Comparison of ENCODE assay signal across 19 cellular contexts in the genomic region with DNA sequence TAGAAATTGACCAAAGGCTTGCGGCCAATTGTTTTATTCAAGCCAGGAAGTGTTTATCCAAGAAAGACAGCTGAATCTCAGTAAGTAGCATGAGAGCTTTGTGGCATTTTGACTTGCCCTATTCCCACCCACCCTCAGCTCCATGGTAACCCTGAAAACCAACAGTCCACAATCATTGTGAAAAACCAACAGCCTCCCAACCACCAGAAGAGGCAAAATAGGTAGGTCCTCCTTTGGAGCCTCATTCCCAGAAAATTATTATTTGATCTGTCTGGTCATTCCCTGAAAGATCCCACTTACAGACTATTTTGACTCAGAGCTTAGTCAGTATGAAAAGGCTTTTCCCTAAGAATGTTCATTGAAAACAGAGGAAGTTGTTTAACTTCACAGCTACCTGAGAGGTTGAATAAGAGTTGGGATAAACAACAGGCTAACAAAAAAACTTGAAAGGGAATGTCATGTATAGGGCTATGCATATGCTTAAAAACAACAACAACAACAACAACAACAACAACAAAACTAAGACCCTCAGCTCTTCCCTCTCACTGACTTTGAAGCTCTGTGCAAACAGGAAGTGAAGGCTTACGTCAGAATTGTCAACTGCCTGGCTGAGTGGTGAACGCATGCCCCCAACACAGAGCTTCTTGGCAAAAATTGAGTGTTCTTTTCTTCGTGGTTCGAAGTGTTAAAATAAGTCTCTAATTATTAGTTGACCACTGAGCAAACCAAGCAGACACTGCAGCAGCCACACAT. TPM values are rescaled to one million over a fixed set of nuclear protein-coding genes. Genes with fewer than 3 reads are reported as not detected.
DNase-seq lines count a peak whose midpoint lies in the region; ATAC-seq and TF ChIP-seq lines count a peak whose summit lies in the region.
"Had no signal": no experiment of that assay in that cellular context is flagged by ENCODE, and none has a peak within 500 bp of the region (broad histone marks: within the 10 kb centered on the region; RNA-seq: fewer than 3 reads in every experiment).

No MANE protein-coding gene starts in this region.

- peak overlapping the region; percentile 44 to 56 for H3K27ac Mint-ChIP-seq in natural killer cell
- no peak overlapping the region for H3K27ac Mint-ChIP-seq in natural killer cell treated with Interleukin-12 subunit alpha and Interleukin-12 subunit beta and Interleukin-15 and Interleukin-18, amount 100 ng/mL, for 72 hours
- H3K27ac Mint-ChIP-seq: IgD-negative memory B cell had no signal

- CTCF ChIA-PET in RWPE1 (lab: Yijun Ruan, JAX), result interaction anchor here (0.6 kb wide), 2 partner anchors 104 to 450 kb away, joined by 3 to 4 read pairs; no protein-coding TSS in a partner anchor

- no peaks in the 10 kb centered on the region for H3K27me3 Mint-ChIP-seq in natural killer cell (ENCODE audit: low read depth in 2 of 2)
- peaks cover 0 to 7% of the 10 kb centered on the region in 2 donors for H3K27me3 Mint-ChIP-seq in natural killer cell treated with Interleukin-12 subunit alpha and Interleukin-12 subunit beta and Interleukin-15 and Interleukin-18, amount 100 ng/mL, for 72 hours

- H3K4me1 ChIP-seq in hepatocyte (ENCODE audit: insufficient read depth), result peaks cover 5% of the 10 kb centered on the region
- H3K4me1 ChIP-seq: body of pancreas had no signal

- intact Hi-C loops in natural killer cell (cut with micrococcal nuclease), result no loop called here

- no peak for DNase-seq in natural killer cell
- DNase-seq in natural killer cell treated with Interleukin-12 subunit alpha and Interleukin-12 subunit beta and Interleukin-15 and Interleukin-18, amount 100 ng/mL, for 72 hours (ENCODE audit: low spot score), result no peak
- DNase-seq in RWPE1 (ENCODE audit: low spot score), result peak; percentile 45
- DNase-seq in fibroblast of peridontal ligament (ENCODE audit: extremely low read depth), result peak; percentile 68
- peak; percentile 51 for DNase-seq in stromal cell of bone marrow (ENCODE audit: low read depth)
- no peak for DNase-seq in hepatocyte (ENCODE audit: low spot score)
- no peak for DNase-seq in activated effector memory CD4-positive, alpha-beta T cell treated with Interleukin-2 at 50 U/mL for 16 hours
- no peak for DNase-seq in iPS-NIHi7 (ENCODE audit: extremely low spot score)
- DNase-seq: activated naive CD4-positive, alpha-beta T cell; body of pancreas; effector CD8-positive, alpha-beta T cell; kidney; NCI-H1694 treated with DMSO at 0.1 percent for 48 hours; NCI-H748 treated with DMSO at 0.1 percent for 48 hours; SIG-M5; stimulated activated CD4-positive, alpha-beta T cell treated with anti-CD3 and anti-CD28 coated beads, Interleukin-15, amount 100 ng/mL, for 24 hours had no signal

- H3K27me3 ChIP-seq in hepatocyte, result no peaks in the 10 kb centered on the region
- H3K27me3 ChIP-seq: body of pancreas had no signal

- no peaks in the 10 kb centered on the region for H3K9me3 ChIP-seq in hepatocyte (ENCODE audit: low read depth)

- H3K4me3 Mint-ChIP-seq in natural killer cell, result no peak overlapping the region
- H3K4me3 Mint-ChIP-seq in natural killer cell treated with Interleukin-12 subunit alpha and Interleukin-12 subunit beta and Interleukin-15 and Interleukin-18, amount 100 ng/mL, for 72 hours, result no peak overlapping the region
- H3K4me3 Mint-ChIP-seq: IgD-negative memory B cell had no signal

- H3K4me3 ChIP-seq in hepatocyte, result no peak overlapping the region
- H3K4me3 ChIP-seq: body of pancreas had no signal

- no peaks in the 10 kb centered on the region for H3K79me2 ChIP-seq in hepatocyte

- peak in 2 of 3 donors; percentile 72 to 74 for ATAC-seq in natural killer cell
- ATAC-seq in natural killer cell treated with Interleukin-12 subunit alpha and Interleukin-12 subunit beta and Interleukin-15 and Interleukin-18, amount 100 ng/mL, for 72 hours, result no peak
- ATAC-seq: body of pancreas had no signal

- POLR2A ChIA-PET in RWPE1 (lab: Yijun Ruan, JAX; ENCODE audit: low non-redundant PET), result no interaction called here

- no peak overlapping the region for H3K27ac ChIP-seq in RWPE1
- no peak overlapping the region for H3K27ac ChIP-seq in hepatocyte
- H3K27ac ChIP-seq: body of pancreas had no signal

- H3K4me1 Mint-ChIP-seq in natural killer cell, result peaks cover 7 to 15% of the 10 kb centered on the region in 2 donors
- peaks cover 6 to 11% of the 10 kb centered on the region in 2 donors for H3K4me1 Mint-ChIP-seq in natural killer cell treated with Interleukin-12 subunit alpha and Interleukin-12 subunit beta and Interleukin-15 and Interleukin-18, amount 100 ng/mL, for 72 hours (ENCODE audit: low read depth in 2 of 2)

- no peak overlapping the region for H3K4me2 ChIP-seq in hepatocyte

- H3K9me2 ChIP-seq in hepatocyte (replicated peaks; ENCODE audit: insufficient read depth), result no peaks in the 10 kb centered on the region

- peaks cover 19% of the 10 kb centered on the region for H3K36me3 Mint-ChIP-seq in natural killer cell
- peaks cover 15% of the 10 kb centered on the region for H3K36me3 Mint-ChIP-seq in natural killer cell treated with Interleukin-12 subunit alpha and Interleukin-12 subunit beta and Interleukin-15 and Interleukin-18, amount 100 ng/mL, for 72 hours

- H3K36me3 ChIP-seq in hepatocyte (replicated peaks; ENCODE audit: insufficient read depth, low read depth), result no peaks in the 10 kb centered on the region

- peaks cover 4 to 7% of the 10 kb centered on the region in 2 donors for H3K9me3 Mint-ChIP-seq in natural killer cell
- H3K9me3 Mint-ChIP-seq in natural killer cell treated with Interleukin-12 subunit alpha and Interleukin-12 subunit beta and Interleukin-15 and Interleukin-18, amount 100 ng/mL, for 72 hours, result peaks cover 6% of the 10 kb centered on the region

- H4K20me1 ChIP-seq in hepatocyte (ENCODE audit: insufficient read depth, poor library complexity, severe bottlenecking), result no peaks in the 10 kb centered on the region

- TF ChIP-seq CTCF in natural killer cell (IDR thresholded peaks at IDR 0.05) (no peak), RWPE1 (conservative IDR thresholded peaks at IDR 0.05; ENCODE audit: low read depth) (no peak), hepatocyte (IDR thresholded peaks at IDR 0.05; ENCODE audit: poor library complexity) (no peak)

- no peak overlapping the region for H2AFZ ChIP-seq in hepatocyte

- 68% methylated on average over 5 of the region's 5 CpGs for WGBS in hepatocyte (ENCODE audit: low lambda C conversion rate, missing lambda C conversion rate)

RNA-seq across cellular contexts. Expression of gene KPNA7, which starts 11.2 kb away (rescaled TPM):
- total RNA-seq in natural killer cell, result not detected
- total RNA-seq in natural killer cell treated with Interleukin-12 subunit alpha and Interleukin-12 subunit beta and Interleukin-15 and Interleukin-18, amount 100 ng/mL, for 72 hours, result not detected
- 0.17 and 0.52 TPM in 2 replicates for total RNA-seq in hepatocyte
- polyA plus RNA-seq in hepatocyte, result 0.66 and 0.76 TPM in 2 replicates
- total RNA-seq: glomerular endothelial cell, kidney, posterior vena cava had no signal
- polyA plus RNA-seq: IgD-negative memory B cell had no signal

RNA-seq across cellular contexts. Expression of gene SMURF1, which starts 52.8 kb away (rescaled TPM):
- total RNA-seq in natural killer cell (10 to 100 TPM; 33.3 to 34.7 (median 34.2) TPM), hepatocyte (20.2 and 21.7 TPM in 2 replicates)
- 10 to 100 TPM; 19.9 to 27.1 TPM for total RNA-seq in natural killer cell treated with Interleukin-12 subunit alpha and Interleukin-12 subunit beta and Interleukin-15 and Interleukin-18, amount 100 ng/mL, for 72 hours
- 12.4 and 13.4 TPM in 2 replicates for polyA plus RNA-seq in hepatocyte

Comparison
In these comparisons a context has a peak if more than half of its experiments do, and no peak if none do; other contexts are left out.
1. ATAC-seq: peak in natural killer cell (2 of 3); none in natural killer cell treated with Interleukin-12 subunit alpha and Interleukin-12 subunit beta and Interleukin-15 and Interleukin-18, amount 100 ng/mL, for 72 hours (0 of 2).
2. H3K27ac Mint-ChIP-seq: peak in natural killer cell (2 of 2); none in natural killer cell treated with Interleukin-12 subunit alpha and Interleukin-12 subunit beta and Interleukin-15 and Interleukin-18, amount 100 ng/mL, for 72 hours (0 of 2).
3. DNase-seq: peak in RWPE1 (single experiment), fibroblast of peridontal ligament (single experiment) and stromal cell of bone marrow (single experiment); none in natural killer cell (single experiment), natural killer cell treated with Interleukin-12 subunit alpha and Interleukin-12 subunit beta and Interleukin-15 and Interleukin-18, amount 100 ng/mL, for 72 hours (single experiment), hepatocyte (single experiment), activated effector memory CD4-positive, alpha-beta T cell treated with Interleukin-2 at 50 U/mL for 16 hours (single experiment) and iPS-NIHi7 (single experiment).